Comparison of ENCODE assay signal across 18 cellular contexts in the genomic region with DNA sequence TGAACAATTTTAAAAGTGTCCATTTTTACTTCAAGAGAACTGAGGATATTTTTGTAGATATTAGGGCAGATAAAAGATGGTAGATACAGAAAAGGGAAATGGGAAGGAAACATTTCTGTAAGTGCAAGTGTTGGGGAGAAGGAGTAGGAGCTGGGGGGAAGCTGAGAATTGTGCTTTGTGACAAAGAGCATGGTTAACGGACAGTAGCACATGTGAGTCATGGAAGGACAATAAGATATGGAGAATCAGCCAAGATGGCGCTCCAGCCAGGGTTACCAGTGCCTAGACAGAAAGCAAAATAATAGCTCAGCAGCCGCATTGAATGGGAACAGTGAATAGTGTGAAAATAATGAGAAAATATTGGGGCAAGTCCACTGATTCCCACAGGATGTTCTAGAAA. TPM values are rescaled to one million over a fixed set of nuclear protein-coding genes. Genes with fewer than 3 reads are reported as not detected.
"Had no signal": no experiment of that assay in that cellular context is flagged by ENCODE, and none has a peak within 500 bp of the region (broad histone marks: within the 10 kb centered on the region; RNA-seq: fewer than 3 reads in every experiment).

No MANE protein-coding gene starts in this region.

- DNase-seq: activated naive CD4-positive, alpha-beta T cell treated with anti-CD3 and anti-CD28 coated beads, Interleukin-2, amount 50 U/mL, for 16 hours; activated T-cell treated with anti-CD3 and anti-CD28 coated beads, Interleukin-2, amount 50 U/mL, for 24 hours; amygdala; body of pancreas; caudate nucleus; islet precursor cell; mucosa of descending colon; naive thymus-derived CD8-positive, alpha-beta T cell; retina; stimulated activated CD4-positive, alpha-beta T cell treated with anti-CD3 and anti-CD28 coated beads, Interleukin-4, amount 100 ng/mL, for 1 hour; stimulated activated naive CD4-positive, alpha-beta T cell treated with Interleukin-2 at 50 U/mL for 16 hours; trophoblast cell had no signal

- ATAC-seq: body of pancreas; esophagus mucosa; mucosa of descending colon; naive thymus-derived CD8-positive, alpha-beta T cell; SK-N-SH treated with all-trans-retinoic acid at 6 μM for 48 hours had no signal

- H3K27me3 ChIP-seq: body of pancreas, hepatocyte, suprapubic skin had no signal

- H3K36me3 ChIP-seq: suprapubic skin had no signal

- H3K4me1 ChIP-seq: body of pancreas, suprapubic skin had no signal

- H3K79me2 ChIP-seq: hepatocyte had no signal

- H3K9me3 ChIP-seq: body of pancreas, mucosa of descending colon, suprapubic skin had no signal

- H3K27ac Mint-ChIP-seq: activated T-cell treated with anti-CD3 and anti-CD28 coated beads, Interleukin-2, amount 50 U/mL, for 24 hours had no signal

- H3K27me3 Mint-ChIP-seq: activated T-cell treated with anti-CD3 and anti-CD28 coated beads, Interleukin-2, amount 50 U/mL, for 24 hours had no signal

- H3K27ac ChIP-seq: body of pancreas, hepatocyte, suprapubic skin had no signal

- H3K4me3 Mint-ChIP-seq: activated T-cell treated with anti-CD3 and anti-CD28 coated beads, Interleukin-2, amount 50 U/mL, for 24 hours had no signal

- H2AFZ ChIP-seq: hepatocyte had no signal

- H3K4me3 ChIP-seq: body of pancreas, hepatocyte, mucosa of descending colon, suprapubic skin had no signal

- H3K4me2 ChIP-seq: hepatocyte had no signal

RNA-seq across cellular contexts. Expression of gene HLA-DQA1, which starts 34.8 kb away (rescaled TPM):
- total RNA-seq: glomerular endothelial cell, hepatocyte, lung microvascular endothelial cell had no signal
- polyA plus RNA-seq: hepatocyte had no signal
